15 cellular contexts compared by ENCODE assay signal in the genomic region with DNA sequence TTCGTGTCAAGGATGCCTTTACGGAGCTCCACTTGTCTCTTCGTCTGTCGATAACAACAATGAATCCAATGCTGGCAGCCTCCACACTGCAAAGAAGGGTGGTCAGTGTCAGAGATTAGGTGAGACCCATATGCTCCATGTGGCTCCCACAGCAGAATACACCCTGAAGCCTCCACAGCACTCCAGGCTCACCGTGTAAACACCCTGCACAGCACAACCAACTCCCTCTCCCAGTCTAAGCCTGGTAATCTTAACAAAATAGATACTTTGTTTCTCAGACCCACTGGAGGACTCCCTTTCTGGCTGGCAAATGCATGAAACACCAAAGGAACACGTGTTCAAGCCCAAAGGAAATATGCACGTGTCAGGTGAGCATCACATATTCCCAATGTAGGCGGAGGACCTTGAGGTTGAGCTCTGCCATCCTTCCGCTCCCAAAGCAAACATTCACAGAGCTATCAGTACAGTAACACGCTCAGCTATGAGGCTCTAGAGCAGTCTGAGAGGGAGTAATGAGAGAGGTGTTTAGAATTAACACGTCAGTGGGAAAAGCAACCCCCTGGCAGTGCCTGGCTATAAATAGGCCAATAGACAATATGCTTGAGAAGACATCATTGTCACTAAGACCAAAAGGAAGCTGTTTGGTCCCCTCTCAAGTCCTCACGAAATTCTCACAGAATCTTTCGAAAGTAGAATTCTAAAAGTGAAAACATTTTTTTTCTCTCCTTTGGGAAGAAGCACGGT.
"Had no signal": no experiment of that assay in that cellular context is flagged by ENCODE, and none has a peak within 500 bp of the region (broad histone marks: within the 10 kb centered on the region; RNA-seq: fewer than 3 reads in every experiment).

No MANE protein-coding gene starts in this region.

- FAIRE-seq: small intestine had no signal

- H3K27me3 ChIP-seq: foreskin keratinocyte, heart left ventricle had no signal

- DNase-seq: activated CD4-positive, alpha-beta T cell treated with anti-CD3 and anti-CD28 coated beads, Interleukin-2, amount 50 U/mL, for 1 hour; activated CD4-positive, CD25-positive, alpha-beta regulatory T cell; activated naive CD8-positive, alpha-beta T cell treated with anti-CD3 and anti-CD28 coated beads for 36 hours; central memory CD4-positive, alpha-beta T cell; effector CD8-positive, alpha-beta T cell; foreskin keratinocyte; heart left ventricle; left colon; lower lobe of right lung; right cardiac atrium; small intestine; stimulated activated CD4-positive, alpha-beta T cell treated with anti-CD3 and anti-CD28 coated beads, Interleukin-4, amount 100 ng/mL, for 24 hours; stimulated activated naive CD4-positive, alpha-beta T cell; substantia nigra had no signal

- H3K4me3 ChIP-seq: heart left ventricle, lower lobe of right lung, prostate gland had no signal

- H3K9me3 ChIP-seq: lower lobe of right lung, prostate gland had no signal

- H3K36me3 ChIP-seq: heart left ventricle, lower lobe of right lung, prostate gland had no signal

- H3K27ac ChIP-seq: foreskin keratinocyte, heart left ventricle, lower lobe of right lung, prostate gland had no signal

- H3K4me1 ChIP-seq: foreskin keratinocyte, heart left ventricle, lower lobe of right lung, prostate gland had no signal
